ENCODE assay signal across 21 cellular contexts in genomic region chr19:54707932-54708331, GRCh38. TPM values are rescaled to one million over a fixed set of nuclear protein-coding genes. Genes with fewer than 3 reads are reported as not detected.
DNase-seq lines count a peak whose midpoint lies in the region; ATAC-seq and TF ChIP-seq lines count a peak whose summit lies in the region.
"Had no signal": no experiment of that assay in that cellular context is flagged by ENCODE, and none has a peak within 500 bp of the region (broad histone marks: within the 10 kb centered on the region; RNA-seq: fewer than 3 reads in every experiment).

No MANE protein-coding gene starts in this region.

- no peaks in the 10 kb centered on the region for H3K36me3 Mint-ChIP-seq in activated CD8-positive, alpha-beta T cell treated with anti-CD3 and anti-CD28 coated beads, Interleukin-2, amount 10 ng/mL, durations not matched to agents 7 days and 5 days (ENCODE audit: low read depth)
- no peaks in the 10 kb centered on the region for H3K36me3 Mint-ChIP-seq in natural killer cell treated with Interleukin-12 subunit alpha and Interleukin-12 subunit beta and Interleukin-15 and Interleukin-18, amount 100 ng/mL, for 72 hours

- peak; percentile 78 for DNase-seq in NK-92 treated with Interleukin-12 subunit alpha and Interleukin-12 subunit beta, amount 100 ng/mL, for 24 hours (lab: John Stamatoyannopoulos, UW)
- DNase-seq in NK-92 (lab: John Stamatoyannopoulos, UW; ENCODE audit: unreplicated experiment) (no peak), GM13976 (ENCODE audit: low spot score) (peak; percentile 64), NCI-H1105 (lab: John Stamatoyannopoulos, UW) (no peak), NCI-H526 (lab: John Stamatoyannopoulos, UW) (no peak)
- peak; percentile 77 for DNase-seq in activated CD8-positive, alpha-beta T cell treated with anti-CD3 and anti-CD28 coated beads, Interleukin-2, amount 10 ng/mL, durations not matched to agents 7 days and 5 days
- peak; percentile 80 for DNase-seq in natural killer cell treated with Interleukin-12 subunit alpha and Interleukin-12 subunit beta and Interleukin-15 and Interleukin-18, amount 100 ng/mL, for 72 hours (ENCODE audit: low spot score)
- DNase-seq in stimulated activated naive CD4-positive, alpha-beta T cell (lab: John Stamatoyannopoulos, UW): no peak
- DNase-seq: activated CD4-positive, CD25-positive, alpha-beta regulatory T cell; COR-L47; EL; HCEC 1CT; NCI-H1694 treated with DMSO at 0.1 percent for 48 hours; nucleus accumbens; retina; thyroid gland had no signal

- POLR2A ChIA-PET in activated CD8-positive, alpha-beta T cell treated with anti-CD3 and anti-CD28 coated beads, Interleukin-2, amount 10 ng/mL, durations not matched to agents 7 days and 5 days (lab: Charles Lee): no interaction called here

- no peak for TF ChIP-seq CTCF in GM13976 (IDR thresholded peaks at IDR 0.05; ENCODE audit: borderline replicate concordance, control extremely low read depth, extremely low read depth, insufficient read depth, missing control alignments)

- H3K27me3 Mint-ChIP-seq in activated CD8-positive, alpha-beta T cell treated with anti-CD3 and anti-CD28 coated beads, Interleukin-2, amount 10 ng/mL, durations not matched to agents 7 days and 5 days (ENCODE audit: low read depth): peaks cover 11% of the 10 kb centered on the region
- peaks cover 23 to 28% of the 10 kb centered on the region in 2 donors for H3K27me3 Mint-ChIP-seq in natural killer cell treated with Interleukin-12 subunit alpha and Interleukin-12 subunit beta and Interleukin-15 and Interleukin-18, amount 100 ng/mL, for 72 hours

- peak overlapping the region; percentile 85 for H3K27ac Mint-ChIP-seq in activated CD8-positive, alpha-beta T cell treated with anti-CD3 and anti-CD28 coated beads, Interleukin-2, amount 10 ng/mL, durations not matched to agents 7 days and 5 days
- peak overlapping the region; percentile 50 to 61 for H3K27ac Mint-ChIP-seq in natural killer cell treated with Interleukin-12 subunit alpha and Interleukin-12 subunit beta and Interleukin-15 and Interleukin-18, amount 100 ng/mL, for 72 hours

- H3K9me3 Mint-ChIP-seq in activated CD8-positive, alpha-beta T cell treated with anti-CD3 and anti-CD28 coated beads, Interleukin-2, amount 10 ng/mL, durations not matched to agents 7 days and 5 days (ENCODE audit: insufficient read depth): no peaks in the 10 kb centered on the region
- H3K9me3 Mint-ChIP-seq in natural killer cell treated with Interleukin-12 subunit alpha and Interleukin-12 subunit beta and Interleukin-15 and Interleukin-18, amount 100 ng/mL, for 72 hours: no peaks in the 10 kb centered on the region

- in situ Hi-C loops in GM13976 (cut with MboI; ENCODE audit: low sequenced_read_pairs, unreplicated experiment): no loop called here

- CTCF ChIA-PET in activated CD8-positive, alpha-beta T cell treated with anti-CD3 and anti-CD28 coated beads, Interleukin-2, amount 10 ng/mL, durations not matched to agents 7 days and 5 days (lab: Charles Lee): no interaction called here

- peak overlapping the region; percentile 28 for H3K4me3 Mint-ChIP-seq in activated CD8-positive, alpha-beta T cell treated with anti-CD3 and anti-CD28 coated beads, Interleukin-2, amount 10 ng/mL, durations not matched to agents 7 days and 5 days
- H3K4me3 Mint-ChIP-seq in natural killer cell treated with Interleukin-12 subunit alpha and Interleukin-12 subunit beta and Interleukin-15 and Interleukin-18, amount 100 ng/mL, for 72 hours: peak overlapping the region; percentile 24

- peak; percentile 77 for ATAC-seq in activated CD8-positive, alpha-beta T cell treated with anti-CD3 and anti-CD28 coated beads, Interleukin-2, amount 10 ng/mL, durations not matched to agents 7 days and 5 days
- peak; percentile 86 to 97 for ATAC-seq in natural killer cell treated with Interleukin-12 subunit alpha and Interleukin-12 subunit beta and Interleukin-15 and Interleukin-18, amount 100 ng/mL, for 72 hours
- ATAC-seq: HepG2 had no signal

- peaks cover 48% of the 10 kb centered on the region for H3K4me1 Mint-ChIP-seq in activated CD8-positive, alpha-beta T cell treated with anti-CD3 and anti-CD28 coated beads, Interleukin-2, amount 10 ng/mL, durations not matched to agents 7 days and 5 days (ENCODE audit: low read depth)
- peaks cover 47 to 61% of the 10 kb centered on the region in 2 donors for H3K4me1 Mint-ChIP-seq in natural killer cell treated with Interleukin-12 subunit alpha and Interleukin-12 subunit beta and Interleukin-15 and Interleukin-18, amount 100 ng/mL, for 72 hours (ENCODE audit: low read depth in 2 of 2)

RNA-seq across cellular contexts. Expression of gene KIR3DL3, which starts 16.3 kb away (rescaled TPM):
- total RNA-seq in activated CD8-positive, alpha-beta T cell treated with anti-CD3 and anti-CD28 coated beads, Interleukin-2, amount 10 ng/mL, durations not matched to agents 7 days and 5 days: under 1 TPM in 1 of 2 experiments, not detected in 1; 0.13 TPM
- total RNA-seq in natural killer cell treated with Interleukin-12 subunit alpha and Interleukin-12 subunit beta and Interleukin-15 and Interleukin-18, amount 100 ng/mL, for 72 hours: under 1 TPM in 1 of 2 donors, not detected in 1; 0.33 TPM
- total RNA-seq: astrocyte; HepG2; lower leg skin; M059J; T-helper 2 cell treated with Interferon-gamma antibody and Interleukin-4, amounts not matched to agents 100 ng/mL and 5 ng/mL, for 36 hours; thyroid gland had no signal

RNA-seq across cellular contexts. Expression of gene KIR2DL3, which starts 30.4 kb away (rescaled TPM):
- under 1 TPM; 0.21 to 0.24 TPM for total RNA-seq in activated CD8-positive, alpha-beta T cell treated with anti-CD3 and anti-CD28 coated beads, Interleukin-2, amount 10 ng/mL, durations not matched to agents 7 days and 5 days
- total RNA-seq in natural killer cell treated with Interleukin-12 subunit alpha and Interleukin-12 subunit beta and Interleukin-15 and Interleukin-18, amount 100 ng/mL, for 72 hours: 10 to 100 TPM; 11.7 to 14.6 TPM
- total RNA-seq: astrocyte, HepG2, lower leg skin, M059J, thyroid gland had no signal

RNA-seq across cellular contexts. Expression of gene LILRB4, which starts 45.1 kb away (rescaled TPM):
- total RNA-seq in activated CD8-positive, alpha-beta T cell treated with anti-CD3 and anti-CD28 coated beads, Interleukin-2, amount 10 ng/mL, durations not matched to agents 7 days and 5 days: not detected
- not detected for total RNA-seq in natural killer cell treated with Interleukin-12 subunit alpha and Interleukin-12 subunit beta and Interleukin-15 and Interleukin-18, amount 100 ng/mL, for 72 hours
- total RNA-seq: astrocyte, HepG2, M059J had no signal

Comparison
In these comparisons a context has a peak if more than half of its experiments do, and no peak if none do; other contexts are left out.
1. DNase-seq: peak in NK-92 treated with Interleukin-12 subunit alpha and Interleukin-12 subunit beta, amount 100 ng/mL, for 24 hours (single experiment), GM13976 (single experiment), activated CD8-positive, alpha-beta T cell treated with anti-CD3 and anti-CD28 coated beads, Interleukin-2, amount 10 ng/mL, durations not matched to agents 7 days and 5 days (single experiment) and natural killer cell treated with Interleukin-12 subunit alpha and Interleukin-12 subunit beta and Interleukin-15 and Interleukin-18, amount 100 ng/mL, for 72 hours (single experiment); none in NK-92 (single experiment), NCI-H1105 (single experiment), stimulated activated naive CD4-positive, alpha-beta T cell (0 of 6) and NCI-H526 (0 of 2).
2. RNA of gene KIR2DL3, which starts 30.4 kb away (total RNA-seq): 11.7 to 14.6 TPM in natural killer cell treated with Interleukin-12 subunit alpha and Interleukin-12 subunit beta and Interleukin-15 and Interleukin-18, amount 100 ng/mL, for 72 hours; 0.21 to 0.24 TPM in activated CD8-positive, alpha-beta T cell treated with anti-CD3 and anti-CD28 coated beads, Interleukin-2, amount 10 ng/mL, durations not matched to agents 7 days and 5 days; every median in the first group is over 10 times any median in the second.